In genomic region chr1:2202008-2202575, GRCh38 we compare ENCODE assay signal across 25 cellular contexts. TPM values are rescaled to one million over a fixed set of nuclear protein-coding genes. Genes with fewer than 3 reads are reported as not detected.
DNase-seq lines count a peak whose midpoint lies in the region; ATAC-seq, FAIRE-seq and TF ChIP-seq lines count a peak whose summit lies in the region.
"Had no signal": no experiment of that assay in that cellular context is flagged by ENCODE, and none has a peak within 500 bp of the region (broad histone marks: within the 10 kb centered on the region; RNA-seq: fewer than 3 reads in every experiment).

No MANE protein-coding gene starts in this region.

- DNase-seq in HepG2 (ENCODE audit: low spot score), result no peak
- DNase-seq in right lobe of liver, result no peak
- DNase-seq in T-cell, result no peak
- DNase-seq in kidney, result peak; percentile 81
- no peak for DNase-seq in stimulated activated naive B cell treated with anti-CD40 and anti-IgM and Interleukin-4, amounts not matched to agents 10 μg/mL and 1 μg/mL and 100 μg/mL, for 72 hours
- DNase-seq in coronary artery (ENCODE audit: low spot score), result no peak
- DNase-seq in medulla oblongata (ENCODE audit: extremely low spot score), result no peak
- DNase-seq: CD4-positive, alpha-beta memory T cell; DND-41; H7; HFFc6; IMR-90; Karpas-422; NCI-H1694; NCI-H2081; NCI-H2171; NCI-H345; NCI-H524; NCI-H82; Peyer's patch; SJCRH30 had no signal

- H4K20me1 ChIP-seq in HepG2 (ENCODE audit: insufficient read depth, low read length), result no peaks in the 10 kb centered on the region

- ATAC-seq in HepG2 (no peak), right lobe of liver (no peak), T-cell (replicated peaks in 1 of 4) (no peak), GM21423 (IDR thresholded peaks at IDR 0.05; ENCODE audit: unreplicated experiment) (no peak)
- ATAC-seq in stimulated activated naive B cell treated with anti-CD40 and anti-IgM and Interleukin-4, amounts not matched to agents 10 μg/mL and 1 μg/mL and 100 μg/mL, for 72 hours (replicated peaks), result no peak
- ATAC-seq: GM12878 had no signal

- H3K27ac Mint-ChIP-seq in T-cell, result peak overlapping the region; percentile 34 to 39
- peak overlapping the region; percentile 76 for H3K27ac Mint-ChIP-seq in stimulated activated naive B cell treated with anti-CD40 and anti-IgM and Interleukin-4, amounts not matched to agents 10 μg/mL and 1 μg/mL and 100 μg/mL, for 72 hours
- H3K27ac Mint-ChIP-seq: HFFc6 had no signal

- FAIRE-seq in HepG2 (lab: Jason Lieb, UNC) (no peak), kidney (lab: Jason Lieb, UNC) (no peak)
- FAIRE-seq: A204.1, GM12878, HTR-8/SVneo had no signal

- H3K27me3 Mint-ChIP-seq in T-cell, result no peaks in the 10 kb centered on the region
- H3K27me3 Mint-ChIP-seq in stimulated activated naive B cell treated with anti-CD40 and anti-IgM and Interleukin-4, amounts not matched to agents 10 μg/mL and 1 μg/mL and 100 μg/mL, for 72 hours, result no peaks in the 10 kb centered on the region
- H3K27me3 Mint-ChIP-seq: CD4-positive, alpha-beta memory T cell had no signal

- H3K36me3 ChIP-seq in HepG2 (replicated peaks in 1 of 2; ENCODE audit: control insufficient read depth in 1 of 2, insufficient read depth in 2 of 2, low read length in 2 of 2), result no peaks in the 10 kb centered on the region
- no peaks in the 10 kb centered on the region for H3K36me3 ChIP-seq in right lobe of liver
- no peaks in the 10 kb centered on the region for H3K36me3 ChIP-seq in kidney (ENCODE audit: control insufficient read depth in 1 of 2, insufficient read depth in 2 of 2, low read length in 2 of 2)
- H3K36me3 ChIP-seq: Peyer's patch, SJCRH30 had no signal

- POLR2A ChIA-PET in HepG2 (lab: Yijun Ruan, JAX), result interaction anchor here (1.1 to 8.5 kb wide), 2 partner anchors 9 to 28 kb away, joined by 3 to 178 read pairs; partner anchors contain the start of gene SKI
- POLR2A ChIA-PET in T-cell (lab: Charles Lee), result no interaction called here

- H3K9ac ChIP-seq in HepG2 (ENCODE audit: insufficient read depth, low read depth, low read length), result no peak overlapping the region
- H3K9ac ChIP-seq in kidney (ENCODE audit: low read length in 2 of 2), result no peak overlapping the region

- WGBS in HepG2 (ENCODE audit: low lambda C conversion rate), result 55% methylated on average over 8 of the region's 9 CpGs
- 64% methylated on average over 3 of the region's 9 CpGs for WGBS in right lobe of liver (ENCODE audit: insufficient coverage, low coverage, low lambda C conversion rate, missing lambda C conversion rate)

- no peak overlapping the region for H3K4me3 Mint-ChIP-seq in T-cell
- H3K4me3 Mint-ChIP-seq in stimulated activated naive B cell treated with anti-CD40 and anti-IgM and Interleukin-4, amounts not matched to agents 10 μg/mL and 1 μg/mL and 100 μg/mL, for 72 hours, result peak overlapping the region in 1 of 2 donors; percentile 50
- H3K4me3 Mint-ChIP-seq: HFFc6 had no signal

- no peak for TF ChIP-seq RAD21 in HepG2 (CRISPR knock-in tag; IDR thresholded peaks at IDR 0.05)

- TF ChIP-seq CTCF in HepG2 (CRISPR knock-in tag; IDR thresholded peaks at IDR 0.05) (no peak), right lobe of liver (IDR thresholded peaks at IDR 0.05) (no peak), kidney (IDR thresholded peaks at IDR 0.05; ENCODE audit: borderline replicate concordance, extremely low read depth, insufficient read depth) (no peak), coronary artery (IDR thresholded peaks at IDR 0.05) (no peak)

- TF ChIP-seq POLR2A in HepG2 (IDR thresholded peaks at IDR 0.05; ENCODE audit: insufficient read depth in 1 of 2, low read depth in 2 of 2, low read length in 2 of 2) (no peak), right lobe of liver (IDR thresholded peaks at IDR 0.05) (no peak)

- H3K27ac ChIP-seq in HepG2 (ENCODE audit: extremely low read length, insufficient read depth, low read length), result no peak overlapping the region
- H3K27ac ChIP-seq in right lobe of liver, result no peak overlapping the region
- no peak overlapping the region for H3K27ac ChIP-seq in kidney (ENCODE audit: low read depth in 2 of 2, low read length in 2 of 2)
- H3K27ac ChIP-seq in coronary artery, result no peak overlapping the region
- H3K27ac ChIP-seq: Peyer's patch, SJCRH30 had no signal

- in situ Hi-C loops in HepG2 (cut with HindIII; ENCODE audit: extremely low pct_ligation_motif_present, low pct_unique_long_range_greater_than_20kb), result no loop called here

- H3K4me1 Mint-ChIP-seq in T-cell, result peaks cover 17 to 38% (median 26%) of the 10 kb centered on the region in 3 donors
- H3K4me1 Mint-ChIP-seq in stimulated activated naive B cell treated with anti-CD40 and anti-IgM and Interleukin-4, amounts not matched to agents 10 μg/mL and 1 μg/mL and 100 μg/mL, for 72 hours, result peaks cover 29 to 68% of the 10 kb centered on the region in 2 donors

- no peaks in the 10 kb centered on the region for H3K9me3 Mint-ChIP-seq in T-cell
- H3K9me3 Mint-ChIP-seq in stimulated activated naive B cell treated with anti-CD40 and anti-IgM and Interleukin-4, amounts not matched to agents 10 μg/mL and 1 μg/mL and 100 μg/mL, for 72 hours, result no peaks in the 10 kb centered on the region
- H3K9me3 Mint-ChIP-seq: CD4-positive, alpha-beta memory T cell; HFFc6 had no signal

- no TSS peak for BruUV-seq in HepG2 (replicated peaks; lab: Mats Ljungman, UMichigan)

- H3K4me1 ChIP-seq in HepG2 (ENCODE audit: insufficient read depth, low read length) (peaks cover 84% of the 10 kb centered on the region), right lobe of liver (peaks cover 0 to 21% (median 9%) of the 10 kb centered on the region in 4 donors), kidney (ENCODE audit: control insufficient read depth in 1 of 2, insufficient read depth in 1 of 2, low read depth in 1 of 2, low read length in 2 of 2) (peaks cover 23 to 37% of the 10 kb centered on the region in 2 donors)

- no peak for TF ChIP-seq EP300 in HepG2 (IDR thresholded peaks at IDR 0.05; ENCODE audit: low read depth in 2 of 2, low read length in 2 of 2)
- no peak for TF ChIP-seq EP300 in HepG2 (CRISPR knock-in tag; IDR thresholded peaks at IDR 0.05; ENCODE audit: borderline replicate concordance)

- CTCF ChIA-PET in HepG2 (lab: Yijun Ruan, JAX; ENCODE audit: low intra/inter-chr PET ratio, low total read pairs), result no interaction called here
- CTCF ChIA-PET in T-cell (lab: Charles Lee), result no interaction called here

- H2AFZ ChIP-seq in HepG2 (ENCODE audit: low read length), result no peak overlapping the region

- no peaks in the 10 kb centered on the region for H3K9me3 ChIP-seq in HepG2 (ENCODE audit: low read length)
- no peaks in the 10 kb centered on the region for H3K9me3 ChIP-seq in right lobe of liver
- H3K9me3 ChIP-seq in kidney (ENCODE audit: control insufficient read depth in 1 of 2, low read length in 2 of 2), result no peaks in the 10 kb centered on the region
- H3K9me3 ChIP-seq: Peyer's patch, SJCRH30 had no signal

- intact Hi-C loops in HepG2 (cut with micrococcal nuclease; ENCODE audit: unreplicated experiment), result no loop called here
- intact Hi-C loops in right lobe of liver (cut with DNase I), result no loop called here
- intact Hi-C loops in kidney (cut with DNase I), result no loop called here

- H3K27me3 ChIP-seq in HepG2 (ENCODE audit: control insufficient read depth in 1 of 2, insufficient read depth in 2 of 2, low read length in 2 of 2) (peaks cover 0 to 20% of the 10 kb centered on the region in 2 experiments; a peak in 4 of 5 replicates), right lobe of liver (no peaks in the 10 kb centered on the region)
- H3K27me3 ChIP-seq: Peyer's patch had no signal

- H3K4me3 ChIP-seq in HepG2 (replicated peaks in 1 of 3; ENCODE audit: insufficient read depth in 1 of 3, low read depth in 2 of 3, low read length in 3 of 3), result no peak overlapping the region
- no peak overlapping the region for H3K4me3 ChIP-seq in right lobe of liver
- H3K4me3 ChIP-seq in kidney (ENCODE audit: low read length in 2 of 2), result no peak overlapping the region
- no peak overlapping the region for H3K4me3 ChIP-seq in coronary artery
- H3K4me3 ChIP-seq: GM12878, Peyer's patch, SJCRH30 had no signal

- no peaks in the 10 kb centered on the region for H3K36me3 Mint-ChIP-seq in T-cell
- no peaks in the 10 kb centered on the region for H3K36me3 Mint-ChIP-seq in stimulated activated naive B cell treated with anti-CD40 and anti-IgM and Interleukin-4, amounts not matched to agents 10 μg/mL and 1 μg/mL and 100 μg/mL, for 72 hours
- H3K36me3 Mint-ChIP-seq: CD4-positive, alpha-beta memory T cell had no signal

- no peaks in the 10 kb centered on the region for H3K79me2 ChIP-seq in HepG2 (ENCODE audit: insufficient read depth, low read length)

- no peak overlapping the region for H3K4me2 ChIP-seq in HepG2 (ENCODE audit: low read depth, low read length)

RNA-seq across cellular contexts. Expression of gene FAAP20, which starts 7.5 kb away (rescaled TPM):
- total RNA-seq in HepG2 (2016; rRNA removed; fragmentation: Illumina TruSeq; extraction: Trizol) (10.4 and 10.8 TPM in 2 replicates), right lobe of liver (10 to 100 TPM; 18.9 to 26.0 (median 24.4) TPM), T-cell (10 to 100 TPM; 52.9 to 74.8 (median 68.2) TPM), kidney (69.0 TPM)
- 25.8 and 31.3 TPM in 2 replicates for total RNA-seq in HepG2 (2016; cell fraction: cytosol; rRNA removed; fragmentation: Illumina TruSeq; extraction: Trizol; ENCODE audit: low read depth)
- total RNA-seq in HepG2 (2016; cell fraction: insoluble cytoplasmic fraction; rRNA removed; fragmentation: Illumina TruSeq; extraction: Trizol), result 9.1 and 10.5 TPM in 2 replicates
- 30.5 and 36.7 TPM in 2 replicates for total RNA-seq in HepG2 (2016; cell fraction: membrane; rRNA removed; fragmentation: Illumina TruSeq; extraction: Trizol)
- 7.4 and 9.0 TPM in 2 replicates for total RNA-seq in HepG2 (2016; cell fraction: nucleus; rRNA removed; fragmentation: Illumina TruSeq; extraction: Trizol)
- polyA plus RNA-seq in HepG2 (2011; rRNA removed) (9.6 and 14.4 TPM in 2 replicates), kidney (ENCODE audit: insufficient read depth, low read depth, low replicate concordance) (109 TPM)
- polyA plus RNA-seq in HepG2 (2011; cell fraction: cytosol; rRNA removed), result 8.7 and 21.7 TPM in 2 replicates
- 37.4 and 44.6 TPM in 2 replicates for polyA plus RNA-seq in HepG2 (2011; cell fraction: nucleus; rRNA removed)
- 24.2 and 24.5 TPM in 2 replicates for polyA plus RNA-seq in HepG2 (2012)
- polyA plus RNA-seq in HepG2 (2016; cell fraction: cytosol; fragmentation: Illumina TruSeq; extraction: Trizol; ENCODE audit: low read depth), result 237 and 239 TPM in 2 replicates
- polyA plus RNA-seq in HepG2 (2016; cell fraction: insoluble cytoplasmic fraction; fragmentation: Illumina TruSeq; extraction: Trizol; ENCODE audit: low read depth), result 38.7 and 46.2 TPM in 2 replicates
- polyA plus RNA-seq in HepG2 (2016; cell fraction: membrane; fragmentation: Illumina TruSeq; extraction: Trizol; ENCODE audit: low read depth), result 156 and 163 TPM in 2 replicates
- 44.5 and 50.9 TPM in 2 replicates for polyA plus RNA-seq in HepG2 (2016; cell fraction: nucleus; fragmentation: Illumina TruSeq; extraction: Trizol; ENCODE audit: insufficient read depth, low read depth)
- 3.5 and 6.2 TPM in 2 replicates for polyA minus RNA-seq in HepG2 (2011; rRNA and poly(A)+ RNA removed; ENCODE audit: low replicate concordance)
- 5.6 and 7.3 TPM in 2 replicates for polyA minus RNA-seq in HepG2 (2011; cell fraction: cytosol; rRNA and poly(A)+ RNA removed)
- polyA minus RNA-seq in HepG2 (2011; cell fraction: nucleus; rRNA and poly(A)+ RNA removed), result 6.3 and 6.6 TPM in 2 replicates

RNA-seq across cellular contexts. Expression of gene SKI, which starts 26.0 kb away (rescaled TPM):
- total RNA-seq in HepG2 (2016; rRNA removed; fragmentation: Illumina TruSeq; extraction: Trizol) (6.9 and 9.6 TPM in 2 replicates), right lobe of liver (10 to 100 TPM; 23.7 to 84.8 (median 31.4) TPM), T-cell (100 to 1,000 TPM; 137 to 299 (median 157) TPM), kidney (78.6 TPM)
- 3.4 and 6.3 TPM in 2 replicates for total RNA-seq in HepG2 (2016; cell fraction: cytosol; rRNA removed; fragmentation: Illumina TruSeq; extraction: Trizol; ENCODE audit: low read depth)
- 7.7 and 7.9 TPM in 2 replicates for total RNA-seq in HepG2 (2016; cell fraction: insoluble cytoplasmic fraction; rRNA removed; fragmentation: Illumina TruSeq; extraction: Trizol)
- total RNA-seq in HepG2 (2016; cell fraction: membrane; rRNA removed; fragmentation: Illumina TruSeq; extraction: Trizol), result 4.6 and 5.7 TPM in 2 replicates
- 10.6 and 12.2 TPM in 2 replicates for total RNA-seq in HepG2 (2016; cell fraction: nucleus; rRNA removed; fragmentation: Illumina TruSeq; extraction: Trizol)
- polyA plus RNA-seq in HepG2 (2011; rRNA removed) (4.7 and 5.9 TPM in 2 replicates), kidney (ENCODE audit: insufficient read depth, low read depth, low replicate concordance) (9.2 TPM)
- 3.8 and 4.2 TPM in 2 replicates for polyA plus RNA-seq in HepG2 (2011; cell fraction: cytosol; rRNA removed)
- polyA plus RNA-seq in HepG2 (2011; cell fraction: nucleus; rRNA removed), result 20.3 and 21.2 TPM in 2 replicates
- 10.1 and 12.3 TPM in 2 replicates for polyA plus RNA-seq in HepG2 (2012)
- 0.60 and 0.83 TPM in 2 replicates for polyA plus RNA-seq in HepG2 (2016; cell fraction: cytosol; fragmentation: Illumina TruSeq; extraction: Trizol; ENCODE audit: low read depth)
- 16.7 and 23.3 TPM in 2 replicates for polyA plus RNA-seq in HepG2 (2016; cell fraction: insoluble cytoplasmic fraction; fragmentation: Illumina TruSeq; extraction: Trizol; ENCODE audit: low read depth)
- polyA plus RNA-seq in HepG2 (2016; cell fraction: membrane; fragmentation: Illumina TruSeq; extraction: Trizol; ENCODE audit: low read depth), result 3.7 and 4.4 TPM in 2 replicates
- polyA plus RNA-seq in HepG2 (2016; cell fraction: nucleus; fragmentation: Illumina TruSeq; extraction: Trizol; ENCODE audit: insufficient read depth, low read depth), result 33.8 and 34.3 TPM in 2 replicates
- 4.4 and 14.7 TPM in 2 replicates for polyA minus RNA-seq in HepG2 (2011; rRNA and poly(A)+ RNA removed; ENCODE audit: low replicate concordance)
- 16.7 and 22.2 TPM in 2 replicates for polyA minus RNA-seq in HepG2 (2011; cell fraction: cytosol; rRNA and poly(A)+ RNA removed)
- polyA minus RNA-seq in HepG2 (2011; cell fraction: nucleus; rRNA and poly(A)+ RNA removed), result 10.9 and 12.1 TPM in 2 replicates
